In the genomic region with DNA sequence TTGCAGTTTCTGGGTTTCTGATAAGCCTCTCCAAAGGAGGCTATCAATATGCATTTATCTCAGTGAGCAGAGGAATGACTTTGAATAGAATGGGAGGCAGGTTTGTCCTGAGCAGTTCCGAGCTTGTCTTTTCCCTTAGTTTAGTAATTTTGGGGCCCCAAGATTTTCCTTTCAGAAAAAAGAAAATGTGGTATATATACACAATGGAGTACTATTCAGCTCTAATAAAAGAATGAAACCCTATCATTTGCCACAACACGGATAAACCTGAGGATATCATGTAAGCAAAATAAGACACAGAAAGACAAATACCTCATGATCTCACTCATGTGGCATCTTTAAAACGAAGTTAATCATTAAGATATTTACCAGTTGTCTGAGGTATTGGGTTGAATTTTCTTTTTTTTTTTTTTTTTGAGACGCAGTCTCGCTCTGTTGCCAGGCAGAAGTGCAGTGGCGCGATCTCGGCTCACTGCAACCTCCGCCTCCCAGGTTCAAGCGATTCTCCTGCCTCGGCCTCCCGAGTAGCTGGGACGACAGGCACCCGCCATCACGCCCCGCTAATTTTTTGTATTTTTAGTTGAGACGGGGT, we compare ENCODE assay signal across 8 cellular contexts. TPM values are rescaled to one million over a fixed set of nuclear protein-coding genes. Genes with fewer than 3 reads are reported as not detected.
DNase-seq lines count a peak whose midpoint lies in the region; ATAC-seq and TF ChIP-seq lines count a peak whose summit lies in the region.

No MANE protein-coding gene starts in this region.

- H3K27ac ChIP-seq in iPS DF 6.9 (ENCODE audit: low read length), result no peak overlapping the region
- H3K27ac ChIP-seq in smooth muscle cell (ENCODE audit: low read depth), result peak overlapping the region; percentile 90

- no peak for TF ChIP-seq CTCF in smooth muscle cell (IDR thresholded peaks at IDR 0.05; ENCODE audit: borderline replicate concordance, insufficient read depth, poor library complexity, severe bottlenecking)

- no peaks in the 10 kb centered on the region for H3K9me3 ChIP-seq in iPS DF 6.9 (ENCODE audit: control insufficient read depth, insufficient read depth, low read length)
- H3K9me3 ChIP-seq in smooth muscle cell (replicated peaks; ENCODE audit: low read depth), result no peaks in the 10 kb centered on the region

- H2AFZ ChIP-seq in smooth muscle cell (ENCODE audit: low read depth), result peak overlapping the region; percentile 99

- peak overlapping the region; percentile 78; the same call in 1 of the 2 replicates for H3K4me3 ChIP-seq in iPS DF 6.9 (ENCODE audit: low read length)
- H3K4me3 ChIP-seq in smooth muscle cell, result peak overlapping the region; percentile 99

- no peaks in the 10 kb centered on the region for H4K20me1 ChIP-seq in smooth muscle cell (ENCODE audit: low read depth)

- ATAC-seq in GM18511 (IDR thresholded peaks at IDR 0.05; ENCODE audit: unreplicated experiment) (peak; percentile 27), HG02981 (IDR thresholded peaks at IDR 0.05; ENCODE audit: unreplicated experiment) (peak; percentile 3)

- peaks cover 83% of the 10 kb centered on the region for H3K79me2 ChIP-seq in smooth muscle cell (ENCODE audit: low read depth)

- H3K4me1 ChIP-seq in iPS DF 6.9 (ENCODE audit: control insufficient read depth, insufficient read depth, low read length) (0 out of 2 replicates have a peak, but pooled peaks cover 2% of the 10 kb centered on the region), smooth muscle cell (ENCODE audit: low read depth) (peaks cover 8% of the 10 kb centered on the region)

- H3K27me3 ChIP-seq in iPS DF 6.9 (ENCODE audit: control insufficient read depth, insufficient read depth, low read length) (no peaks in the 10 kb centered on the region), smooth muscle cell (ENCODE audit: low read depth) (no peaks in the 10 kb centered on the region)

- no peaks in the 10 kb centered on the region for H3F3A ChIP-seq in smooth muscle cell (ENCODE audit: low read depth)

- H3K4me2 ChIP-seq in smooth muscle cell, result peak overlapping the region; percentile 96

- WGBS in iPS DF 6.9 (ENCODE audit: insufficient coverage, insufficient read length), result no CpG with 5 or more reads among the region's 17 CpGs
- WGBS in smooth muscle cell (ENCODE audit: low lambda C conversion rate), result 8% methylated on average over 15 of the region's 17 CpGs

- peak overlapping the region; percentile 98 for H3K9ac ChIP-seq in smooth muscle cell (ENCODE audit: low read depth)

- DNase-seq in activated naive CD4-positive, alpha-beta T cell treated with anti-CD3 and anti-CD28 coated beads, Interleukin-2, amount 50 U/mL, for 16 hours, result peak; percentile 36
- no peak for DNase-seq in iPS DF 6.9 (ENCODE audit: low read depth, low spot score)
- DNase-seq in smooth muscle cell (lab: John Stamatoyannopoulos, UW; ENCODE audit: unreplicated experiment), result no peak
- no peak for DNase-seq in occipital lobe (lab: John Stamatoyannopoulos, UW)
- DNase-seq in NOMO-1 treated with DMSO at 0.1 percent for 48 hours (lab: John Stamatoyannopoulos, UW; ENCODE audit: unreplicated experiment), result no peak
- DNase-seq in inferior parietal cortex (ENCODE audit: extremely low spot score), result no peak

- peaks cover 4% of the 10 kb centered on the region; the same call in 1 of the 2 replicates for H3K36me3 ChIP-seq in iPS DF 6.9 (ENCODE audit: control insufficient read depth, insufficient read depth, low read length)
- H3K36me3 ChIP-seq in smooth muscle cell (ENCODE audit: low read depth), result no peaks in the 10 kb centered on the region

RNA-seq across cellular contexts. Expression of a gene that starts 0.5 kb away (rescaled TPM):
- total RNA-seq in smooth muscle cell, result 21.8 and 37.1 TPM in 2 replicates
- polyA plus RNA-seq in smooth muscle cell, result 14.9 and 25.5 TPM in 2 replicates
- total RNA-seq in occipital lobe, result 56.5 TPM

RNA-seq across cellular contexts. Expression of a gene that starts 0.6 kb away (rescaled TPM):
- total RNA-seq in smooth muscle cell, result 28.7 and 44.3 TPM in 2 replicates
- polyA plus RNA-seq in smooth muscle cell, result 42.1 and 53.4 TPM in 2 replicates
- total RNA-seq in occipital lobe, result 32.0 TPM
